ENCODE assay signal across 1 cellular context in the genomic region with DNA sequence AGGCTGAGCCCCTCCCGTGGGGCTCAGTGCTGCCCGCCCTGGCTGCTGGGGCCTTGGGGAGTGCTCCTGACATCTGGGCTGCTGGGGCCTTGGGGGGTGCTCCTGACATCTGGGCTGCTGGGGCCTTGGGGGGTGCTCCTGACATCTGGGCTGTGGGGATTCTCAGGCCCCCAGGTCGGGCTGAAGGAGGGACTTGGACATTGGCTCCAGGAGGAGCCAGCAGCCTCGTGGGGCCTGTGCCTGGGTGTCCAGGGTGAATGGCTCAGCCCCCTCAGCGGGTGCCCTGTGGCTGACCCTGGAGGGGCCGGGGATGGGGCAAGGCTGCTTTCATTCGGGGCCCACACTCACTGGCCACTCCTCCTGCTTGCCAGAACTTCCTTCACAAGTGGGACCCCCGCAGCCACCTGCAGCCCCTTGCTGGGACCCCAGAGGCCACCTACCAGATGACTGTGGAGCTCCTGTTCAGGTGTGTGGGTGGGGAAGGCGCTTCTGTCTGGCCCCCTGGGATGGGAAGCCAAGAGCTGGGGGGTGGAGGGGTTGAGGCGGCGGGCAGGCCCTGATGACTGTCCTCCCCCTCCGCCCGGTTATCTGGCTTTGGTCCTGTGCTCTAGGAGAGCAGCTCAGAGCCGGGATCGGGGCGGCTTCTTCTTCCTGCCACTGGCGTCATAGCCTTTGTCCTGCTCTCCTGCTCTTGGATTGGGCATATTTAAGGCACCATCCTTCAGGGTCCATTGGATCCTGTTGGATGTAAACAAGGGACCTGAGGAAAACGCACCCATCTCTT.
TF ChIP-seq lines count a peak whose summit lies in the region.

No MANE protein-coding gene starts in this region.

TF ChIP-seq in K562, 482 proteins besides CTCF, POLR2A, EP300 and RAD21:
- TF ChIP-seq POLR2G (IDR thresholded peaks at IDR 0.05; ENCODE audit: low read depth, low read length) = peak; percentile 28; the same call in 1 of the 2 replicates
- TF ChIP-seq TSC22D4 (tag; IDR thresholded peaks at IDR 0.05) = no peak
- TF ChIP-seq BCL6 (CRISPR knock-in tag; IDR thresholded peaks at IDR 0.05) = no peak
TF ChIP-seq in K562: peak in this region for 1.
